Comparison of ENCODE assay signal across 9 cellular contexts in the genomic region with DNA sequence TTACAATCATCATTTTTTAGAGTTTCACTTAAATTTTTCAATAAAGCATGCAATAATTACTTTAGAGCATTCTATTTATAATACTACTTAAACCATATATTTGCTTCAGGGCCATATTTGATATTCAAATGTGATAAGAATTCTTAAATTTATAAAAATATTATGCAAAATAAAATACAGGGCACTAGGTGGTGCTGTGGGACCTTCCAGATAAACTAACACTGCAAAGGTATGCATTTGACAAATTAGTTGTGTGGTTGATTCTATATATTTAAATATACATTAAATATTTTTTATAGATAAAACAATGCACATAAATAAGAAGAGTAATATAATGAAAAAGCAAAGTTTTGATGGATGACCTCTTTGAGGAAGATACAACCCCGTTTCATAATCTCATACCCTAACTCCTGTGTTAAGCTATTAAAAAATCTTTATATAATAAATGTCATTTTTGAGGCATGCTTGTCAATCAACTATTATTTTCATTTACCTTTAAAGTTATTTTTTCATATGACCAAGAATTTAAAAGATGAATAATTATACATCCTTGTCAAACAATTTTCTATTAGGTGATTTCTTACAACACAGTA.
DNase-seq lines count a peak whose midpoint lies in the region; ATAC-seq and TF ChIP-seq lines count a peak whose summit lies in the region.
"Had no signal": no experiment of that assay in that cellular context is flagged by ENCODE, and none has a peak within 500 bp of the region (broad histone marks: within the 10 kb centered on the region; RNA-seq: fewer than 3 reads in every experiment).

No MANE protein-coding gene starts in this region.

- H3K9me2 ChIP-seq in PC-9 (ENCODE audit: insufficient read depth) = no peaks in the 10 kb centered on the region

- H3K9me3 ChIP-seq in PC-9 (ENCODE audit: insufficient read depth, low read depth) (no peaks in the 10 kb centered on the region), osteoblast (ENCODE audit: low read depth, low read length) (no peaks in the 10 kb centered on the region)

- intact Hi-C loops in PC-9 (cut with micrococcal nuclease; ENCODE audit: unreplicated experiment) = loop anchor here (1.0 to 5.0 kb wide), 4 partner anchors 245 to 754 kb away; no protein-coding TSS in a partner anchor

- CTCF ChIA-PET in GM10248 (lab: Yijun Ruan, JAX) (interaction anchor here (0.7 to 3.5 kb wide), 18 partner anchors 9 to 754 kb away, joined by 3 to 16 read pairs (median 3); a partner anchor contains a TSS), PC-9 (lab: Charles Lee) (interaction anchor here (0.6 to 1.0 kb wide), 3 partner anchors 572 to 758 kb away, joined by 3 to 6 read pairs (median 4); no protein-coding TSS in a partner anchor)

- H3K79me2 ChIP-seq in PC-9 (ENCODE audit: low read depth) = no peaks in the 10 kb centered on the region
- H3K79me2 ChIP-seq in osteoblast (ENCODE audit: insufficient read depth, low read length) = no peaks in the 10 kb centered on the region

- H4K20me1 ChIP-seq in PC-9 (ENCODE audit: insufficient read depth) (no peaks in the 10 kb centered on the region), osteoblast (ENCODE audit: insufficient read depth, low read length) (no peaks in the 10 kb centered on the region)

- no TSS peak for BruUV-seq in PC-9 (replicated peaks; lab: Mats Ljungman, UMichigan)

- H3K27ac ChIP-seq in PC-9 (no peak overlapping the region), osteoblast (ENCODE audit: low read depth, low read length) (no peak overlapping the region)
- H3K27ac ChIP-seq: KMS-11 had no signal

- H3K36me3 ChIP-seq in PC-9 (ENCODE audit: low read depth) (no peaks in the 10 kb centered on the region), osteoblast (ENCODE audit: insufficient read depth, low read length) (no peaks in the 10 kb centered on the region)

- H3F3A ChIP-seq in PC-9 (ENCODE audit: insufficient read depth, low read depth) = peaks cover 4% of the 10 kb centered on the region; the same call in 1 of the 2 replicates

- POLR2A ChIA-PET in GM10248 (lab: Yijun Ruan, JAX) = no interaction called here
- POLR2A ChIA-PET in PC-9 (lab: Charles Lee; ENCODE audit: unreplicated experiment) = interaction anchor here (0.6 kb wide), 1 partner anchor 124 kb away, joined by 3 read pairs; no protein-coding TSS in a partner anchor

- H3K4me2 ChIP-seq in PC-9 (no peak overlapping the region), osteoblast (ENCODE audit: insufficient read depth, low read length) (no peak overlapping the region)
- H3K4me2 ChIP-seq: KMS-11 had no signal

- H3K4me1 ChIP-seq in PC-9 (replicated peaks; ENCODE audit: insufficient read depth) (peaks cover 19% of the 10 kb centered on the region), osteoblast (ENCODE audit: insufficient read depth, low read length) (no peaks in the 10 kb centered on the region)

- DNase-seq in AML-193 (lab: John Stamatoyannopoulos, UW) = peak; percentile 48 to 60
- no peak for DNase-seq in GM10248 (ENCODE audit: extremely low spot score)
- peak; percentile 11 to 43 for DNase-seq in PC-9
- peak; percentile 73 for DNase-seq in dermis blood vessel endothelial cell
- DNase-seq in osteoblast (ENCODE audit: insufficient read length, low spot score, missing footprints) = no peak
- DNase-seq in NCI-H187 treated with DMSO at 0.1 percent for 48 hours (lab: John Stamatoyannopoulos, UW) = no peak

- H3K4me3 ChIP-seq in PC-9 (no peak overlapping the region), osteoblast (ENCODE audit: insufficient read depth, low read length) (no peak overlapping the region)

- no peak overlapping the region for H2AFZ ChIP-seq in PC-9
- H2AFZ ChIP-seq in osteoblast (ENCODE audit: low read length) = no peak overlapping the region

- no peak for ATAC-seq in HG03439 (IDR thresholded peaks at IDR 0.05; ENCODE audit: unreplicated experiment)
- no peak for ATAC-seq in HG03097 (IDR thresholded peaks at IDR 0.05; ENCODE audit: low FRiP score, unreplicated experiment)

- peak; percentile 36 for TF ChIP-seq CTCF in GM10248 (IDR thresholded peaks at IDR 0.05; ENCODE audit: control extremely low read depth, extremely low read depth, low read depth, missing control alignments)
- peak; percentile 70 for TF ChIP-seq CTCF in PC-9 (conservative IDR thresholded peaks at IDR 0.05)
- peak; percentile 56 for TF ChIP-seq CTCF in osteoblast (IDR thresholded peaks at IDR 0.05; ENCODE audit: extremely low read depth, low read depth, low read length)

- H3K27me3 ChIP-seq in PC-9 (ENCODE audit: insufficient read depth, low read depth) = no peaks in the 10 kb centered on the region
- H3K27me3 ChIP-seq in osteoblast (ENCODE audit: insufficient read depth, low read length) = no peaks in the 10 kb centered on the region

Comparison
In these comparisons a context has a peak if more than half of its experiments do, and no peak if none do; other contexts are left out.
1. DNase-seq: peak in AML-193 (2 of 2), PC-9 (2 of 2) and dermis blood vessel endothelial cell (single experiment); none in GM10248 (single experiment), osteoblast (single experiment) and NCI-H187 treated with DMSO at 0.1 percent for 48 hours (single experiment).
2. Peak in every context shown above with its lines, with median percentiles within 50 percentile points of each other: CTCF ChIP-seq.